14 cellular contexts compared by ENCODE assay signal in genomic region chr10:14673189-14673947, GRCh38.
DNase-seq lines count a peak whose midpoint lies in the region; ATAC-seq, FAIRE-seq and TF ChIP-seq lines count a peak whose summit lies in the region.
"Had no signal": no experiment of that assay in that cellular context is flagged by ENCODE, and none has a peak within 500 bp of the region (broad histone marks: within the 10 kb centered on the region; RNA-seq: fewer than 3 reads in every experiment).

No MANE protein-coding gene starts in this region.

- no peaks in the 10 kb centered on the region for H4K20me1 ChIP-seq in GM12878 (ENCODE audit: control insufficient read depth, insufficient read depth)

- CTCF ChIA-PET in GM12878 (lab: Yijun Ruan, JAX), result interaction anchor here (0.6 kb wide), 1 partner anchor 174 kb away, joined by 3 read pairs; no protein-coding TSS in a partner anchor

- intact Hi-C loops in CD14-positive monocyte (cut with micrococcal nuclease), result no loop called here
- intact Hi-C loops in GM12878 (cut with micrococcal nuclease; ENCODE audit: unreplicated experiment), result no loop called here

- H3K27ac Mint-ChIP-seq in CD14-positive monocyte, result no peak overlapping the region

- TF ChIP-seq CTCF in CD14-positive monocyte (IDR thresholded peaks at IDR 0.05) (no peak), GM12878 (IDR thresholded peaks at IDR 0.05 in 2 of 3, conservative IDR thresholded peaks at IDR 0.05 in 1 of 3; ENCODE audit: control insufficient read depth in 2 of 3, extremely low read depth in 1 of 3, insufficient read depth in 1 of 3, low read depth in 3 of 3, low read length in 3 of 3) (no peak)

- H3K36me3 ChIP-seq in GM12878 (ENCODE audit: control insufficient read depth in 2 of 2, insufficient read depth in 2 of 2, low read length in 1 of 2), result no peaks in the 10 kb centered on the region
- H3K36me3 ChIP-seq: transverse colon had no signal

- H3K36me3 Mint-ChIP-seq in CD14-positive monocyte, result no peaks in the 10 kb centered on the region

- peaks cover 37% of the 10 kb centered on the region for H3K4me1 Mint-ChIP-seq in CD14-positive monocyte

- H3K4me3 ChIP-seq in GM12878, result 0 out of 2 replicates have a peak overlapping the region, but pooled peaks have one; percentile 18
- H3K4me3 ChIP-seq: transverse colon had no signal

- peak overlapping the region; percentile 59 to 90 for H3K4me3 Mint-ChIP-seq in CD14-positive monocyte

- H3K27me3 Mint-ChIP-seq in CD14-positive monocyte (ENCODE audit: low read depth in 3 of 3), result peaks cover 0 to 3% (median 0%) of the 10 kb centered on the region in 3 donors

- 19% methylated on average over 9 of the region's 9 CpGs for WGBS in GM12878 (ENCODE audit: insufficient coverage, insufficient replicate concordance, low lambda C conversion rate, missing lambda C conversion rate)

- no peak overlapping the region for H3K27ac ChIP-seq in GM12878 (ENCODE audit: control insufficient read depth, insufficient read depth)

- BruUV-seq in GM12878 (replicated peaks; lab: Mats Ljungman, UMichigan), result no TSS peak

- SMC1A ChIA-PET in GM12878 (lab: Charles Lee; ENCODE audit: uncharacterized antibody, unreplicated experiment), result interaction anchor here (1.2 to 1.5 kb wide), 2 partner anchors 16 to 76 kb away, joined by 3 read pairs; no protein-coding TSS in a partner anchor

- POLR2A ChIA-PET in GM12878 (lab: Charles Lee), result no interaction called here

- FAIRE-seq in GM12878 (lab: Jason Lieb, UNC), result no peak
- FAIRE-seq in HTR-8/SVneo (lab: Jason Lieb, UNC), result no peak

- RAD21 ChIA-PET in GM12878 (lab: Charles Lee; ENCODE audit: unreplicated experiment), result no interaction called here

- H2AFZ ChIP-seq in GM12878 (ENCODE audit: control insufficient read depth, low read depth, low read length), result peak overlapping the region; percentile 7; the same call in 1 of the 2 replicates

- H3K4me1 ChIP-seq in GM12878 (ENCODE audit: control insufficient read depth, insufficient read depth, low read length), result no peaks in the 10 kb centered on the region

- H3K9me3 ChIP-seq in GM12878 (replicated peaks; ENCODE audit: control insufficient read depth, insufficient read depth, low read length), result no peaks in the 10 kb centered on the region; the same call in 2 of the 3 replicates
- H3K9me3 ChIP-seq: transverse colon had no signal

- DNase-seq in CD14-positive monocyte (ENCODE audit: low spot score) (no peak), Kasumi-1 (lab: John Stamatoyannopoulos, UW) (peak; percentile 46 to 47), GM12878 (ENCODE audit: low read depth, low spot score) (no peak), kidney tubule cell (ENCODE audit: low spot score) (peak; percentile 78), cortex of kidney (lab: John Stamatoyannopoulos, UW) (no peak), HTR-8/SVneo (ENCODE audit: insufficient read length, low spot score) (no peak)
- DNase-seq: activated CD4-positive, alpha-beta T cell treated with anti-CD3 and anti-CD28 coated beads, Interleukin-2, amount 50 U/mL, for 48 hours; erythroblast; left ventricle myocardium superior; NCI-H1092; Right ventricle myocardium superior; transverse colon had no signal

- no peak for TF ChIP-seq POLR2A in GM12878 (IDR thresholded peaks at IDR 0.05; ENCODE audit: low read depth, low read length)

- ATAC-seq in GM12878 (no peak), HG03025 (IDR thresholded peaks at IDR 0.05; ENCODE audit: low FRiP score, unreplicated experiment) (no peak), HG02973 (IDR thresholded peaks at IDR 0.05; ENCODE audit: unreplicated experiment) (no peak)
- ATAC-seq: left ventricle myocardium superior had no signal

- H3K9me3 Mint-ChIP-seq in CD14-positive monocyte, result peaks cover 0 to 5% (median 3%) of the 10 kb centered on the region in 7 donors

- TF ChIP-seq EP300 in GM12878 (IDR thresholded peaks at IDR 0.05; ENCODE audit: borderline replicate concordance in 1 of 2, control insufficient read depth in 1 of 2, low read depth in 2 of 2, low read length in 2 of 2), result no peak

- in situ Hi-C loops in GM12878 (cut with MboI), result no loop called here

- no peak overlapping the region for H3K9ac ChIP-seq in GM12878 (ENCODE audit: control insufficient read depth, insufficient read depth, low read length)

- H3K27me3 ChIP-seq in GM12878 (replicated peaks in 1 of 2; ENCODE audit: control insufficient read depth in 2 of 2, insufficient read depth in 2 of 2, low read length in 1 of 2), result peaks cover 0 to 3% of the 10 kb centered on the region in 2 experiments; a peak in 1 of 4 replicates
- H3K27me3 ChIP-seq: transverse colon had no signal

- no peak for TF ChIP-seq RAD21 in GM12878 (IDR thresholded peaks at IDR 0.05; ENCODE audit: insufficient read depth, low read depth, low read length)

- H3K79me2 ChIP-seq in GM12878 (ENCODE audit: control insufficient read depth, insufficient read depth, low read length), result no peaks in the 10 kb centered on the region

- no peak overlapping the region for H3K4me2 ChIP-seq in GM12878 (ENCODE audit: control insufficient read depth, insufficient read depth)

TF ChIP-seq in GM12878, 131 proteins besides CTCF, POLR2A, EP300 and RAD21:
- no peak for TF ChIP-seq HDAC2 (IDR thresholded peaks at IDR 0.05)
- no peak for TF ChIP-seq CEBPZ (IDR thresholded peaks at IDR 0.05; ENCODE audit: low read depth, low read length)
- no peak for TF ChIP-seq SREBF2 (IDR thresholded peaks at IDR 0.05; ENCODE audit: low read length)
- TF ChIP-seq IKZF2 (IDR thresholded peaks at IDR 0.05), result 0 out of 4 replicates have a peak, but pooled peaks of 1 of the 2 experiments have one; percentile 14
- no peak for TF ChIP-seq GABPA (IDR thresholded peaks at IDR 0.05; ENCODE audit: low read depth)
- TF ChIP-seq ZNF217 (IDR thresholded peaks at IDR 0.05), result no peak

Comparison
In these comparisons a context has a peak if more than half of its experiments do, and no peak if none do; other contexts are left out.
1. DNase-seq: peak in Kasumi-1 (2 of 2) and kidney tubule cell (single experiment); none in CD14-positive monocyte (single experiment), GM12878 (single experiment), cortex of kidney (single experiment) and HTR-8/SVneo (single experiment).